Comparison of ENCODE assay signal across 5 cellular contexts in the genomic region with DNA sequence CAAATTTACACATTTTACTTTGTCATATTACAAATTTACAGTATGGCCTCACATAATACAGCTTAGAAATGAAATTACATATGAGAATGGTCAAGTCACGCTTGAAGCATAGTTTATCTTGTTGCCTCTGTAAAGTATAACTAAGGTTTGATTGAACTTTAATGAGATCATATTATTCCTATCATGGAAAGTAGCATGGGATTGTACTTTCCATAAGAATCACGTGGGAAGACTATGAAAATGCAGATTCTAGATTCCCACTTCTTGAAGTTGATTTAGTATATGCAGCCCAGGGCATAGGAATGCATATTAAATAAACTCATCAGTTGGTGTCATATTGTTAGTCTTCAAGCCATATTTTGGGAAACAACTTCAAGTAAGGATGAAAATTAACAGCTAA.
"Had no signal": no experiment of that assay in that cellular context is flagged by ENCODE, and none has a peak within 500 bp of the region (broad histone marks: within the 10 kb centered on the region; RNA-seq: fewer than 3 reads in every experiment).

No MANE protein-coding gene starts in this region.

- H3K4me3 ChIP-seq: K562 had no signal

- H3K27ac ChIP-seq: HL-60 had no signal

- DNase-seq: IMR-90, KBM-7, KG1 had no signal
